In the genomic region with DNA sequence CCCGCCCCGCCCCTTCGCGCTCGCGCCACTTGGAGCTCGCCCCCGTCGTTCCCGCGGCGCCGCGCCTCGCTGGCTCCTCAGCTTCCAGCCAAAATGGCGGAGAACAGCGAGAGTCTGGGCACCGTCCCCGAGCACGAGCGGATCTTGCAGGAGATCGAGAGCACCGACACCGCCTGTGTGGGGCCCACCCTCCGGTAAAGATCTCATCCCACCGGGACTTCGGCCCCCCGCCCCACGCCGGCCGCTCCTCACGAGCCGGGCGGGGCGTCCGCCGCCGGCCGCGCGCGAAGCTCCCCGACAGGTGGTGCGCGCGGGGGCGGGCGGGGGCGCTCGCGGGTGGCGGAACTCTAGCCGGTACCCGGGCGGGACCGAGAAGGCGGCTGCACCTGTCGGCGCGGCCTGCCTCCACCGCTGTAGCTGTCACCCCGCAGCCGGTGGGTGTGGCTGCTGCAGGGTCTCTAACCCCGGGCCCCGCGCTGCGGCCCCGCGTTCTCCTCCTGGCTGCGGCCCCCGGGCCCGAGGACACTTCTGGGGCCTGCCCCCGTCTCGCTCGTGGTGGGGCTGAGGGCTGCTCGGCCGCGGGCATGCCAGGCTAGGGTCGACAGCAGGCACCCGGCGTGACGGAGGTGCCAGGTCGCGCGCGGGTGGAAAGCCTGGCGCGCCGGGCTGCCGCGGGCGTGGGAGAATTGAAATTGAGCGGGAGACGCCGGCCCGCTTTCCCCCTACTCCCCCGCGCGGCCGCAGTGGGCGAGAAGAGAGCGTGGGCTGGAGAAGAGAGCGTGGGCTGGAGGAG, we compare ENCODE assay signal across 1 cellular context.
TF ChIP-seq lines count a peak whose summit lies in the region.

A gene with protein sequence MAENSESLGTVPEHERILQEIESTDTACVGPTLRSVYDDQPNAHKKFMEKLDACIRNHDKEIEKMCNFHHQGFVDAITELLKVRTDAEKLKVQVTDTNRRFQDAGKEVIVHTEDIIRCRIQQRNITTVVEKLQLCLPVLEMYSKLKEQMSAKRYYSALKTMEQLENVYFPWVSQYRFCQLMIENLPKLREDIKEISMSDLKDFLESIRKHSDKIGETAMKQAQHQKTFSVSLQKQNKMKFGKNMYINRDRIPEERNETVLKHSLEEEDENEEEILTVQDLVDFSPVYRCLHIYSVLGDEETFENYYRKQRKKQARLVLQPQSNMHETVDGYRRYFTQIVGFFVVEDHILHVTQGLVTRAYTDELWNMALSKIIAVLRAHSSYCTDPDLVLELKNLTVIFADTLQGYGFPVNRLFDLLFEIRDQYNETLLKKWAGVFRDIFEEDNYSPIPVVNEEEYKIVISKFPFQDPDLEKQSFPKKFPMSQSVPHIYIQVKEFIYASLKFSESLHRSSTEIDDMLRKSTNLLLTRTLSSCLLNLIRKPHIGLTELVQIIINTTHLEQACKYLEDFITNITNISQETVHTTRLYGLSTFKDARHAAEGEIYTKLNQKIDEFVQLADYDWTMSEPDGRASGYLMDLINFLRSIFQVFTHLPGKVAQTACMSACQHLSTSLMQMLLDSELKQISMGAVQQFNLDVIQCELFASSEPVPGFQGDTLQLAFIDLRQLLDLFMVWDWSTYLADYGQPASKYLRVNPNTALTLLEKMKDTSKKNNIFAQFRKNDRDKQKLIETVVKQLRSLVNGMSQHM (plus strand): TSS at position 80 of the 793 bp plus-strand sequence. CDS start 14 bp downstream, at position 94.

TF ChIP-seq in K562, 482 proteins besides CTCF, POLR2A, EP300 and RAD21 (continued from another document):
- TF ChIP-seq CBX3 (IDR thresholded peaks at IDR 0.05; ENCODE audit: borderline replicate concordance in 1 of 2, low read length in 2 of 2) (no peak), ZSCAN32 (CRISPR knock-in tag; IDR thresholded peaks at IDR 0.05) (no peak), CHCHD3 (CRISPR knock-in tag; IDR thresholded peaks at IDR 0.05) (no peak), CEBPG (CRISPR knock-in tag; IDR thresholded peaks at IDR 0.05) (no peak), CEBPG (tag; conservative IDR thresholded peaks at IDR 0.05 in 1 of 2, IDR thresholded peaks at IDR 0.05 in 1 of 2) (no peak), ZFX (CRISPR knock-in tag; IDR thresholded peaks at IDR 0.05) (peak; percentile 73), CBFB (CRISPR knock-in tag; IDR thresholded peaks at IDR 0.05) (no peak), ZKSCAN1 (IDR thresholded peaks at IDR 0.05; ENCODE audit: low read depth, low read length) (no peak), NCOA4 (IDR thresholded peaks at IDR 0.05; ENCODE audit: partially characterized antibody) (no peak), MCM2 (IDR thresholded peaks at IDR 0.05; ENCODE audit: low read depth) (no peak), ZNF740 (CRISPR knock-in tag; IDR thresholded peaks at IDR 0.05) (no peak), ZNF740 (tag; IDR thresholded peaks at IDR 0.05) (no peak), HDAC3 (IDR thresholded peaks at IDR 0.05; ENCODE audit: borderline replicate concordance, partially characterized antibody) (no peak), CBFA2T2 (conservative IDR thresholded peaks at IDR 0.05) (no peak), FOXP1 (CRISPR knock-in tag; IDR thresholded peaks at IDR 0.05) (no peak), ZBTB34 (CRISPR knock-in tag; IDR thresholded peaks at IDR 0.05) (no peak)
- TF ChIP-seq, protein P1, sequence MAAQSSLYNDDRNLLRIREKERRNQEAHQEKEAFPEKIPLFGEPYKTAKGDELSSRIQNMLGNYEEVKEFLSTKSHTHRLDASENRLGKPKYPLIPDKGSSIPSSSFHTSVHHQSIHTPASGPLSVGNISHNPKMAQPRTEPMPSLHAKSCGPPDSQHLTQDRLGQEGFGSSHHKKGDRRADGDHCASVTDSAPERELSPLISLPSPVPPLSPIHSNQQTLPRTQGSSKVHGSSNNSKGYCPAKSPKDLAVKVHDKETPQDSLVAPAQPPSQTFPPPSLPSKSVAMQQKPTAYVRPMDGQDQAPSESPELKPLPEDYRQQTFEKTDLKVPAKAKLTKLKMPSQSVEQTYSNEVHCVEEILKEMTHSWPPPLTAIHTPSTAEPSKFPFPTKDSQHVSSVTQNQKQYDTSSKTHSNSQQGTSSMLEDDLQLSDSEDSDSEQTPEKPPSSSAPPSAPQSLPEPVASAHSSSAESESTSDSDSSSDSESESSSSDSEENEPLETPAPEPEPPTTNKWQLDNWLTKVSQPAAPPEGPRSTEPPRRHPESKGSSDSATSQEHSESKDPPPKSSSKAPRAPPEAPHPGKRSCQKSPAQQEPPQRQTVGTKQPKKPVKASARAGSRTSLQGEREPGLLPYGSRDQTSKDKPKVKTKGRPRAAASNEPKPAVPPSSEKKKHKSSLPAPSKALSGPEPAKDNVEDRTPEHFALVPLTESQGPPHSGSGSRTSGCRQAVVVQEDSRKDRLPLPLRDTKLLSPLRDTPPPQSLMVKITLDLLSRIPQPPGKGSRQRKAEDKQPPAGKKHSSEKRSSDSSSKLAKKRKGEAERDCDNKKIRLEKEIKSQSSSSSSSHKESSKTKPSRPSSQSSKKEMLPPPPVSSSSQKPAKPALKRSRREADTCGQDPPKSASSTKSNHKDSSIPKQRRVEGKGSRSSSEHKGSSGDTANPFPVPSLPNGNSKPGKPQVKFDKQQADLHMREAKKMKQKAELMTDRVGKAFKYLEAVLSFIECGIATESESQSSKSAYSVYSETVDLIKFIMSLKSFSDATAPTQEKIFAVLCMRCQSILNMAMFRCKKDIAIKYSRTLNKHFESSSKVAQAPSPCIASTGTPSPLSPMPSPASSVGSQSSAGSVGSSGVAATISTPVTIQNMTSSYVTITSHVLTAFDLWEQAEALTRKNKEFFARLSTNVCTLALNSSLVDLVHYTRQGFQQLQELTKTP (IDR thresholded peaks at IDR 0.05; ENCODE audit: low read depth in 1 of 2, partially characterized antibody in 2 of 2): no peak
